Comparison of ENCODE assay signal across 8 cellular contexts in the genomic region with DNA sequence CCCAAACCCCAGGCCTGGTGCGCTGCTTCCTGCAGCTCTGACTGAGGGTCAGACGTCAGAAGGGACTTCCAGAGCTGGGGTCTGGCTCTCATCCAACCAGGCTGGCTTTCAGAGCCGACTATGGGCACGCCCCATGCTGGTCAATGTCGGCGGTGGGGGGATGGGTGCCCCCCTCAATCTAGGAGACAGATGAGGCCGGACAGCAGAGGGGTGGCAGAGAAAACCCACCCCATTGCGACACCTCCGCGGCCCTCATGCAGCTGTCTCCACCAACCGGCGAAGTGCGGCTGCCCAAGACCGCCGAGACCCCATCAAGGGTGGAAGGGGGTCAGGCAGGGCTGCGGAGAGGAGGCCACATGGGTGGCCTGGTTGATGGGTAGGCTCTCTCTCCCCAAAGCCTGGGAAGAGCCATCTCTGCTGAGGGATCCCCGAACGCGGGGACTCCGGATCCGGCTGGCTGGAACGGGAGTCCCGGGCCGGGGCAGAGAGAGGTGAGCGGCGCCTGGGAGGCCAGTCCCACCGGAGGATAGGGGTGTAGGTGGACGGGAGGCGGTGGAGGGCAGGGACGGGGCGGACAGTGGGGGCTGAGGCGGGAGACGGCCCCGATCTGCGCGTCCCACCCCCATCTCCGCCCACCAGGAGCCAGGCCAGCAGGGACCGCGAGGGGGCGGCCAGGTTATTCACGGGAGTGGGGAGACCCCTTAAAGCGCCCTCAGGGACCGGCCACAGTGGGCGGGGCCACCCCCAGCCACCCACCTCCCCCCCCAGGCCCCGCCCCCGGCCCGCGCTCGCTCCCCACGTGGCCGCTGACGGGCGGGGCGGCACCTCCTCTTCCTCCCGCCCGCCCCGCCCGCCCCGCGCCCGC. TPM values are rescaled to one million over a fixed set of nuclear protein-coding genes. Genes with fewer than 3 reads are reported as not detected.
DNase-seq lines count a peak whose midpoint lies in the region; ATAC-seq and TF ChIP-seq lines count a peak whose summit lies in the region.

A gene (plus strand): TSS at position 864 of the 865 bp plus-strand sequence. CDS start 11,748 bp downstream, outside the sequence.

- peaks cover 3% of the 10 kb centered on the region for H3K36me3 Mint-ChIP-seq in effector memory CD8-positive, alpha-beta T cell (ENCODE audit: insufficient read depth)

- peak within 1 kb of the TSS; percentile 68 to 75 for H3K4me3 Mint-ChIP-seq in effector memory CD8-positive, alpha-beta T cell

- H3K9me3 Mint-ChIP-seq in effector memory CD8-positive, alpha-beta T cell = no peaks in the 10 kb centered on the region

- peaks cover 64% of the 10 kb centered on the region for H3K4me1 ChIP-seq in lower lobe of right lung

- no peaks in the 10 kb centered on the region for H3K9me3 ChIP-seq in lower lobe of right lung

- DNase-seq in AG08396 (ENCODE audit: low spot score) (peak; percentile 95), NCI-H146 treated with DMSO at 0.1 percent for 48 hours (lab: John Stamatoyannopoulos, UW; ENCODE audit: unreplicated experiment) (peak; percentile 21), lower lobe of right lung (peak; percentile 75)
- DNase-seq in activated CD4-positive, alpha-beta T cell treated with anti-CD3 and anti-CD28 coated beads, Interleukin-2, amount 50 U/mL, for 1 hour = peak; percentile 51
- no peak for DNase-seq in effector memory CD8-positive, alpha-beta T cell
- peak; percentile 37 for DNase-seq in stimulated activated CD8-positive, alpha-beta memory T cell treated with anti-CD3 and anti-CD28 coated beads, Interleukin-12 subunit alpha, Interleukin-12 subunit beta, amount 100 ng/mL, for 4 hours (ENCODE audit: low read depth)

- ATAC-seq in GM18909 (IDR thresholded peaks at IDR 0.05; ENCODE audit: poor library complexity, unreplicated experiment) (peak; percentile 41), lower lobe of right lung (peak; percentile 80 to 83), HG03469 (IDR thresholded peaks at IDR 0.05; ENCODE audit: unreplicated experiment) (no peak)
- peak; percentile 68 for ATAC-seq in effector memory CD8-positive, alpha-beta T cell (replicated peaks)

- TF ChIP-seq CTCF in lower lobe of right lung (IDR thresholded peaks at IDR 0.05) = no peak

- H3K27ac Mint-ChIP-seq in effector memory CD8-positive, alpha-beta T cell = peak within 1 kb of the TSS in 1 of 2 donors; percentile 41

- H3K27me3 ChIP-seq in lower lobe of right lung (ENCODE audit: low read depth) = no peaks in the 10 kb centered on the region

- H3K4me3 ChIP-seq in lower lobe of right lung = peak within 1 kb of the TSS; percentile 93

- H3K27me3 Mint-ChIP-seq in effector memory CD8-positive, alpha-beta T cell = no peaks in the 10 kb centered on the region

- H3K36me3 ChIP-seq in lower lobe of right lung = no peaks in the 10 kb centered on the region

- intact Hi-C loops in lower lobe of right lung (cut with DNase I) = no loop called here

- H3K27ac ChIP-seq in lower lobe of right lung = peak within 1 kb of the TSS; percentile 87

- H3K4me1 Mint-ChIP-seq in effector memory CD8-positive, alpha-beta T cell (ENCODE audit: low read depth in 2 of 2) = peaks cover 13 to 17% of the 10 kb centered on the region in 2 donors

RNA-seq across cellular contexts. Expression of the gene that starts here (rescaled TPM):
- 116 TPM for total RNA-seq in lower lobe of right lung

Comparison
In these comparisons a context has a peak if more than half of its experiments do, and no peak if none do; other contexts are left out.
1. DNase-seq: peak in AG08396 (single experiment), NCI-H146 treated with DMSO at 0.1 percent for 48 hours (single experiment), activated CD4-positive, alpha-beta T cell treated with anti-CD3 and anti-CD28 coated beads, Interleukin-2, amount 50 U/mL, for 1 hour (single experiment), lower lobe of right lung (single experiment) and stimulated activated CD8-positive, alpha-beta memory T cell treated with anti-CD3 and anti-CD28 coated beads, Interleukin-12 subunit alpha, Interleukin-12 subunit beta, amount 100 ng/mL, for 4 hours (single experiment); none in effector memory CD8-positive, alpha-beta T cell (0 of 3).